16 cellular contexts compared by ENCODE assay signal in the genomic region with DNA sequence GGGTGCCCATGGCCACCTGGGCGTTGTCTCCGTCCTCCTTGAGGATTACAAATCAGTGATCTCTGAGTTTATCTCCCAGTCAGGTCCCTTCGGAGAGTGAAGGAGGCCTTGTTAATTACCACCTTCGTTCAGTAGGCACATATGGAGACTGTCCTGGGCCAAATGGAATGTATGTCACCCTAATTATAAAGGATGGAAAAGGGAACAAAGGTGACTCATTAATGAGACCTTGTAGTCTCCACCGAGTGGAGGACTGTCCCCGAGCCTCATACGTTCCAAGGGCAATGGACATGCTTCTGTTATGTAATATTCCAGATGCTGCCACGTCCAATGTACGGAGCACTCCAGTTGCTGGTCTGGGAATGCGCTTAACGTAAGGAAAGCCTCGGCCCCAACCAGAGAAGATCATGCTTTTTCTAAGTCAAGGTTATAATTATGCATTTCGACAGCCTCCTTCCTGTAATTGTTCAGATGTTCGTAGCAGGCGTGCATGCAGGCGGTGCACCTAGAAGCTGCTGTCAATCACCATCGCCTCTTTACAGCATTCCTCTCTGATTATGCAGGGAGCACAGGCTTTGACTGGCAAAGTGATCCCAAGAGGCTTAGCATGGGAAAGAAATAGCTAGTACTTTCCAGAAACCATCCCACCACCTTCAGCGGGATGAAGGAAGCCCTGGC. TPM values are rescaled to one million over a fixed set of nuclear protein-coding genes. Genes with fewer than 3 reads are reported as not detected.
DNase-seq lines count a peak whose midpoint lies in the region; FAIRE-seq and TF ChIP-seq lines count a peak whose summit lies in the region.
"Had no signal": no experiment of that assay in that cellular context is flagged by ENCODE, and none has a peak within 500 bp of the region (broad histone marks: within the 10 kb centered on the region; RNA-seq: fewer than 3 reads in every experiment).

No MANE protein-coding gene starts in this region.

- H3K9ac ChIP-seq in astrocyte (ENCODE audit: low read length) = no peak overlapping the region
- H3K9ac ChIP-seq: BLaER1 treated with 17β-estradiol and CSF1 and Interleukin-3, amounts not matched to agents 10 nM and 100 nM had no signal

- no peaks in the 10 kb centered on the region for H4K20me1 ChIP-seq in astrocyte (ENCODE audit: insufficient read depth, low read length)
- H4K20me1 ChIP-seq: BLaER1 treated with 17β-estradiol and CSF1 and Interleukin-3, amounts not matched to agents 10 nM and 100 nM had no signal

- no peak overlapping the region for H2AFZ ChIP-seq in astrocyte (ENCODE audit: low read depth, low read length)

- H3K9me3 ChIP-seq in astrocyte (ENCODE audit: insufficient read depth, low read depth, low read length) = no peaks in the 10 kb centered on the region
- no peaks in the 10 kb centered on the region for H3K9me3 ChIP-seq in cardiac muscle cell (ENCODE audit: low read depth)
- no peaks in the 10 kb centered on the region for H3K9me3 ChIP-seq in thyroid gland
- H3K9me3 ChIP-seq: BLaER1 treated with 17β-estradiol and CSF1 and Interleukin-3, amounts not matched to agents 10 nM and 100 nM had no signal

- FAIRE-seq in astrocyte (lab: Jason Lieb, UNC) (no peak), RCC 7860 (lab: Jason Lieb, UNC) (no peak)
- FAIRE-seq: colon, GM12891 had no signal

- H3K4me3 Mint-ChIP-seq in astrocyte (ENCODE audit: unreplicated experiment) (no peak overlapping the region), neural crest cell (no peak overlapping the region)
- H3K4me3 Mint-ChIP-seq: memory B cell; T-helper 2 cell treated with Interferon-gamma antibody and Interleukin-4, amounts not matched to agents 5 μg/mL and 100 μg/mL, for 36 hours had no signal

- H3K27me3 ChIP-seq in astrocyte (ENCODE audit: insufficient read depth, low read length) (no peaks in the 10 kb centered on the region), cardiac muscle cell (no peaks in the 10 kb centered on the region), thyroid gland (no peaks in the 10 kb centered on the region)
- H3K27me3 ChIP-seq: BLaER1 treated with 17β-estradiol and CSF1 and Interleukin-3, amounts not matched to agents 10 nM and 100 nM had no signal

- H3K4me1 Mint-ChIP-seq in astrocyte (ENCODE audit: low read depth, unreplicated experiment) (peaks cover 28% of the 10 kb centered on the region), neural crest cell (peaks cover 36% of the 10 kb centered on the region)
- H3K4me1 Mint-ChIP-seq: memory B cell had no signal

- DNase-seq in astrocyte (ENCODE audit: low read depth) (no peak), cardiac muscle cell (ENCODE audit: low read depth in 1 of 2, low spot score in 1 of 2) (peak; percentile 54 to 59), neural crest cell (ENCODE audit: low read depth, low spot score) (no peak), thyroid gland (no peak), RCC 7860 (ENCODE audit: low spot score) (no peak), NCI-H748 (lab: John Stamatoyannopoulos, UW; ENCODE audit: unreplicated experiment) (no peak), T-helper 2 cell (no peak), foreskin melanocyte (no peak)
- DNase-seq: activated T-cell treated with anti-CD3 and anti-CD28 coated beads for 4 hours, NCI-H2081 had no signal

- H3K4me3 ChIP-seq in astrocyte (ENCODE audit: insufficient read depth, low read depth, low read length) = no peak overlapping the region
- no peak overlapping the region for H3K4me3 ChIP-seq in cardiac muscle cell
- H3K4me3 ChIP-seq in thyroid gland (replicated peaks in 1 of 3) = no peak overlapping the region
- H3K4me3 ChIP-seq: BLaER1 treated with 17β-estradiol and CSF1 and Interleukin-3, amounts not matched to agents 10 nM and 100 nM had no signal

- H3K36me3 ChIP-seq in astrocyte (ENCODE audit: insufficient read depth, low read length) (no peaks in the 10 kb centered on the region), cardiac muscle cell (no peaks in the 10 kb centered on the region), thyroid gland (no peaks in the 10 kb centered on the region)
- H3K36me3 ChIP-seq: BLaER1 treated with 17β-estradiol and CSF1 and Interleukin-3, amounts not matched to agents 10 nM and 100 nM had no signal

- intact Hi-C loops in thyroid gland (cut with DNase I) = no loop called here

- no peak overlapping the region for H3K4me2 ChIP-seq in astrocyte (ENCODE audit: low read length)

- H3K27ac Mint-ChIP-seq in astrocyte (ENCODE audit: unreplicated experiment) = peak overlapping the region; percentile 41
- peak overlapping the region; percentile 12 for H3K27ac Mint-ChIP-seq in neural crest cell (ENCODE audit: unreplicated experiment)
- H3K27ac Mint-ChIP-seq: activated naive CD4-positive, alpha-beta T cell treated with anti-CD3 and anti-CD28 coated beads, Interleukin-2, amount 50 U/mL, for 72 hours; memory B cell; T-helper 2 cell treated with Interferon-gamma antibody and Interleukin-4, amounts not matched to agents 5 μg/mL and 100 μg/mL, for 36 hours had no signal

- H3K36me3 Mint-ChIP-seq in astrocyte (ENCODE audit: low read depth, unreplicated experiment) (no peaks in the 10 kb centered on the region), neural crest cell (ENCODE audit: low read depth) (no peaks in the 10 kb centered on the region)
- H3K36me3 Mint-ChIP-seq: memory B cell had no signal

- H3K27me3 Mint-ChIP-seq in astrocyte (ENCODE audit: low read depth, unreplicated experiment) (no peaks in the 10 kb centered on the region), neural crest cell (ENCODE audit: low read depth) (no peaks in the 10 kb centered on the region)
- H3K27me3 Mint-ChIP-seq: memory B cell had no signal

- H3K4me1 ChIP-seq in astrocyte (ENCODE audit: insufficient read depth, low read length) (peaks cover 24% of the 10 kb centered on the region), cardiac muscle cell (ENCODE audit: low read depth) (peaks cover 4% of the 10 kb centered on the region), thyroid gland (peaks cover 0 to 29% of the 10 kb centered on the region in 2 donors)

- WGBS in thyroid gland, 2 donors = 82 to 91% methylated on average over 18 of the region's 18 CpGs

- TF ChIP-seq POLR2A in thyroid gland (IDR thresholded peaks at IDR 0.05) = no peak

- no peaks in the 10 kb centered on the region for H3K79me2 ChIP-seq in astrocyte (ENCODE audit: insufficient read depth, low read length)

- TF ChIP-seq CTCF in astrocyte (IDR thresholded peaks at IDR 0.05; ENCODE audit: insufficient read depth, low read depth, low read length) (no peak), cardiac muscle cell (IDR thresholded peaks at IDR 0.05; ENCODE audit: low read depth, low read length) (no peak), neural crest cell (conservative IDR thresholded peaks at IDR 0.05) (no peak), thyroid gland (IDR thresholded peaks at IDR 0.05) (no peak)

- peaks cover 4% of the 10 kb centered on the region for H3K9me3 Mint-ChIP-seq in astrocyte (ENCODE audit: unreplicated experiment)
- no peaks in the 10 kb centered on the region for H3K9me3 Mint-ChIP-seq in neural crest cell
- H3K9me3 Mint-ChIP-seq: activated naive CD4-positive, alpha-beta T cell treated with anti-CD3 and anti-CD28 coated beads, Interleukin-2, amount 50 U/mL, for 72 hours; memory B cell; T-helper 2 cell treated with Interferon-gamma antibody and Interleukin-4, amounts not matched to agents 5 μg/mL and 100 μg/mL, for 36 hours had no signal

- H3K27ac ChIP-seq in astrocyte (ENCODE audit: low read depth, low read length) (no peak overlapping the region), cardiac muscle cell (peak overlapping the region; percentile 71), thyroid gland (peak overlapping the region; percentile 48 to 78 (median 52))
- H3K27ac ChIP-seq: BLaER1 treated with 17β-estradiol and CSF1 and Interleukin-3, amounts not matched to agents 10 nM and 100 nM had no signal

RNA-seq across cellular contexts. Expression of a gene that starts 22.4 kb away (rescaled TPM):
- total RNA-seq in astrocyte (86.7 and 93.2 TPM in 2 replicates), cardiac muscle cell (25.5 and 26.0 TPM in 2 replicates), neural crest cell (108 TPM in 2 replicates), thyroid gland (100 to 1,000 TPM in 2 of 4 donors, 10 to 100 TPM in 2; 57.6 to 287 (median 102) TPM)
- polyA plus RNA-seq in cardiac muscle cell = 30.0 and 32.4 TPM in 2 replicates

Comparison
In these comparisons a context has a peak if more than half of its experiments do, and no peak if none do; other contexts are left out.
1. DNase-seq: peak in cardiac muscle cell (2 of 2); none in astrocyte (single experiment), neural crest cell (single experiment), thyroid gland (0 of 2), RCC 7860 (single experiment), NCI-H748 (single experiment), T-helper 2 cell (0 of 5) and foreskin melanocyte (single experiment).